In genomic region chr18:66317243-66318090, GRCh38 we compare ENCODE assay signal across 18 cellular contexts.
"Had no signal": no experiment of that assay in that cellular context is flagged by ENCODE, and none has a peak within 500 bp of the region (broad histone marks: within the 10 kb centered on the region; RNA-seq: fewer than 3 reads in every experiment).

No MANE protein-coding gene starts in this region.

- ATAC-seq: activated CD8-positive, alpha-beta T cell treated with anti-CD3 and anti-CD28 coated beads for 36 hours; activated T-cell treated with anti-CD3 and anti-CD28 coated beads, Interleukin-2, amount 50 U/mL, for 4 hours; natural killer cell treated with Interleukin-12 subunit alpha and Interleukin-12 subunit beta and Interleukin-15 and Interleukin-18, amount 100 ng/mL, for 72 hours; upper lobe of right lung had no signal

- H3K4me2 ChIP-seq: hepatocyte had no signal

- H3K4me3 ChIP-seq: esophagus muscularis mucosa, hepatocyte, left ventricle myocardium inferior, stomach, testis, upper lobe of right lung had no signal

- H3K36me3 ChIP-seq: esophagus muscularis mucosa, left ventricle myocardium inferior, stomach, upper lobe of right lung had no signal

- H3K4me1 ChIP-seq: esophagus muscularis mucosa, left ventricle myocardium inferior, stomach, testis, upper lobe of right lung had no signal

- H3K9me3 ChIP-seq: esophagus muscularis mucosa, left ventricle myocardium inferior, stomach, testis, upper lobe of right lung had no signal

- H3K79me2 ChIP-seq: hepatocyte had no signal

- H3K27ac ChIP-seq: esophagus muscularis mucosa, hepatocyte, left ventricle myocardium inferior, stomach, testis, upper lobe of right lung had no signal

- H3K27me3 ChIP-seq: esophagus muscularis mucosa, hepatocyte, stomach, testis, upper lobe of right lung had no signal

- H2AFZ ChIP-seq: hepatocyte had no signal

- DNase-seq: activated B cell treated with CpG ODN at 0.5 μM for 24 hours; activated CD4-positive, alpha-beta T cell treated with anti-CD3 and anti-CD28 coated beads for 48 hours; activated CD8-positive, alpha-beta T cell treated with anti-CD3 and anti-CD28 coated beads for 36 hours; activated effector memory CD4-positive, alpha-beta T cell treated with Interleukin-2 at 50 U/mL for 16 hours; activated naive CD4-positive, alpha-beta T cell treated with anti-CD3 and anti-CD28 coated beads, Interleukin-2, amount 50 U/mL, for 16 hours; activated T-cell treated with anti-CD3 and anti-CD28 coated beads, Interleukin-2, amount 50 U/mL, for 4 hours; caudate nucleus; kidney; left ventricle myocardium inferior; stimulated activated CD4-positive, alpha-beta T cell treated with anti-CD3 and anti-CD28 coated beads, Interleukin-12 subunit alpha, Interleukin-12 subunit beta, amount 100 ng/mL, for 4 hours; stimulated activated CD4-positive, alpha-beta T cell treated with anti-CD3 and anti-CD28 coated beads, Interleukin-2, amount 100 ng/mL, for 24 hours; stomach; testis; upper lobe of right lung had no signal

- FAIRE-seq: kidney, TTC549 had no signal
